17 cellular contexts compared by ENCODE assay signal in genomic region chr11:113849713-113850112, GRCh38.
"Had no signal": no experiment of that assay in that cellular context is flagged by ENCODE, and none has a peak within 500 bp of the region (broad histone marks: within the 10 kb centered on the region; RNA-seq: fewer than 3 reads in every experiment).

No MANE protein-coding gene starts in this region.

- H3K4me1 ChIP-seq: foreskin keratinocyte, prostate gland, upper lobe of right lung had no signal

- H3K27me3 Mint-ChIP-seq: activated CD4-positive, alpha-beta memory T cell treated with anti-CD3 and anti-CD28 coated beads for 36 hours; activated naive CD8-positive, alpha-beta T cell treated with anti-CD3 and anti-CD28 coated beads for 36 hours had no signal

- H3K27ac Mint-ChIP-seq: activated CD4-positive, alpha-beta memory T cell treated with anti-CD3 and anti-CD28 coated beads for 36 hours; activated naive CD8-positive, alpha-beta T cell treated with anti-CD3 and anti-CD28 coated beads for 36 hours; T-helper 2 cell treated with Interferon-gamma antibody and Interleukin-4, amounts not matched to agents 5 μg/mL and 100 μg/mL, for 36 hours had no signal

- ATAC-seq: foreskin keratinocyte, upper lobe of right lung had no signal

- DNase-seq: activated CD4-positive, alpha-beta memory T cell treated with anti-CD3 and anti-CD28 coated beads for 36 hours; activated CD4-positive, alpha-beta T cell treated with anti-CD3 and anti-CD28 coated beads for 4 hours; activated naive CD8-positive, alpha-beta T cell treated with anti-CD3 and anti-CD28 coated beads for 36 hours; amniotic stem cell; islet precursor cell; stimulated activated CD4-positive, alpha-beta T cell treated with anti-CD3 and anti-CD28 coated beads, Interleukin-12 subunit alpha, Interleukin-12 subunit beta, amount 100 ng/mL, for 4 hours; stimulated activated CD4-positive, alpha-beta T cell treated with anti-CD3 and anti-CD28 coated beads, Interleukin-1b, Interleukin-23, amount 100 ng/mL, for 48 hours; stimulated activated CD8-positive, alpha-beta memory T cell treated with anti-CD3 and anti-CD28 coated beads, Interleukin-4, amount 100 ng/mL, for 48 hours; stimulated activated naive CD4-positive, alpha-beta T cell; upper lobe of right lung had no signal

- H3K9me3 ChIP-seq: prostate gland, right atrium auricular region, upper lobe of right lung had no signal

- H3K36me3 ChIP-seq: prostate gland had no signal

- H3K4me1 Mint-ChIP-seq: activated naive CD8-positive, alpha-beta T cell treated with anti-CD3 and anti-CD28 coated beads for 36 hours had no signal

- H3K27me3 ChIP-seq: foreskin keratinocyte, hepatocyte, right atrium auricular region, upper lobe of right lung had no signal

- H3K4me3 ChIP-seq: hepatocyte, lung, prostate gland, right atrium auricular region, upper lobe of right lung had no signal

- H3K9me3 Mint-ChIP-seq: activated CD4-positive, alpha-beta memory T cell treated with anti-CD3 and anti-CD28 coated beads for 36 hours; activated naive CD8-positive, alpha-beta T cell treated with anti-CD3 and anti-CD28 coated beads for 36 hours; T-helper 2 cell treated with Interferon-gamma antibody and Interleukin-4, amounts not matched to agents 5 μg/mL and 100 μg/mL, for 36 hours had no signal

- H3K27ac ChIP-seq: epithelial cell of prostate, foreskin keratinocyte, hepatocyte, prostate gland, right atrium auricular region, upper lobe of right lung had no signal

- H3K4me3 Mint-ChIP-seq: activated CD4-positive, alpha-beta memory T cell treated with anti-CD3 and anti-CD28 coated beads for 36 hours; activated naive CD8-positive, alpha-beta T cell treated with anti-CD3 and anti-CD28 coated beads for 36 hours; T-helper 2 cell treated with Interferon-gamma antibody and Interleukin-4, amounts not matched to agents 5 μg/mL and 100 μg/mL, for 36 hours had no signal
